Comparison of ENCODE assay signal across 8 cellular contexts in the genomic region with DNA sequence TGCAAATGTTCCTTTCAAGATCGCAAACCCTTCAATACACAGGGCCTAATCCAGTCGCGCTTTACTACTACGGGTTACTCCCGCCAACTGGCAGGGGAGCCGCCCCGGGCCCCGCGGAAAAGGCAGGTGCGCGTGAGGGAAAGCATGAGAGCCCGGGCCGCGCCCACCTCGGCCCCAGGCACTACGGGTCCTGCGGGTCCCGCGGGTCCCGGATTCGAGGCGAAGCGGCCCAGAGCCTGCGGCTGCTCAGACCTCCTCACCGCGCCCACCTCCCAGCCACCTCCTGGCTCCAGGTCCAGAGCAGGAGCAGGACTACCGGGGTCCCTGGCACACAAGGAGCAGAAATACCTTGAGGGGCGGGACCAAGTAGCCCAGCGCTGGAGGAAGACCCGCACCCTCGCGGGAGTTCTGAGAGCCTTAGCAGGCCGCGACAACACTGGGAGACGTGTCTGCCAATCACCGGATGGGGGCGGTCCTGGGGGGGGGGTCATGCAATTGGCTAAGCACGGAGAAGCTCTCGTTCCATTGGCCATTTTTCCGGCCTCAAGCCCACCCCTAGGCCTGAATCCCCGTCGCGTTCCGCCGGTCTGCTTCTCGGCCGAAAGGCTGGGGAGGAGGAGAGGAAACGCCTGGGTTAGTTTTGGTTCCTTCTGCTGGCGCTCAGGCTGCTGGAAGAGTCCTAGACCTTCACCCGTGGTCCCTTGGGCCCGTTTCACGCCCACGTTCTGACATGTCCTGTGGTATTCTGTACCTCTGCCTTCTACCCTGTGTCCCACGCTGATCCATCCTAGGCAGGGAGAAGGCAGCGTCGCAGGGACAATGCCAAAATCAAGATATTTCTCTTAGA. TPM values are rescaled to one million over a fixed set of nuclear protein-coding genes. Genes with fewer than 3 reads are reported as not detected.
DNase-seq lines count a peak whose midpoint lies in the region; ATAC-seq and TF ChIP-seq lines count a peak whose summit lies in the region.

No MANE protein-coding gene starts in this region.

- intact Hi-C loops in left lung (cut with DNase I): no loop called here

- peaks cover 0 to 10% of the 10 kb centered on the region in 2 donors for H3K36me3 ChIP-seq in left lung

- DNase-seq in AML-193 (lab: John Stamatoyannopoulos, UW) (peak; percentile 68 to 75), NCI-H524 (lab: John Stamatoyannopoulos, UW) (peak; percentile 93 to 95), dermis blood vessel endothelial cell (peak; percentile 99), left lung (peak; percentile 93)
- peak; percentile 74 to 88 for DNase-seq in activated CD4-positive, alpha-beta T cell treated with anti-CD3 and anti-CD28 coated beads, Interleukin-2, amount 50 U/mL, for 24 hours (ENCODE audit: low read depth in 1 of 2, low spot score in 1 of 2)
- peak; percentile 86 for DNase-seq in stimulated activated CD4-positive, alpha-beta T cell treated with anti-CD3 and anti-CD28 coated beads, Interleukin-2, amount 100 ng/mL, for 4 hours (ENCODE audit: low read depth)

- H3K4me1 ChIP-seq in left lung: peaks cover 0 to 6% of the 10 kb centered on the region in 2 donors

- ATAC-seq in HG03432 (IDR thresholded peaks at IDR 0.05; ENCODE audit: unreplicated experiment): peak; percentile 96
- peak; percentile 99 for ATAC-seq in left lung

- TF ChIP-seq CTCF in left lung (IDR thresholded peaks at IDR 0.05): no peak

- H3K9me3 ChIP-seq in left lung: no peaks in the 10 kb centered on the region

- H3K27ac ChIP-seq in left lung: peak overlapping the region; percentile 88

- peak overlapping the region; percentile 66 to 75 for H3K4me3 ChIP-seq in left lung

- peak; percentile 93 for TF ChIP-seq POLR2A in GM19099 (IDR thresholded peaks at IDR 0.05; ENCODE audit: extremely low read depth, insufficient read length, low read depth)

- H3K27me3 ChIP-seq in left lung: no peaks in the 10 kb centered on the region

RNA-seq across cellular contexts. Expression of a gene that starts 29.0 kb away (rescaled TPM):
- total RNA-seq in dermis blood vessel endothelial cell (under 0.01 and 0.14 TPM in 2 replicates), left lung (1 to 10 TPM; 2.0 to 3.0 TPM)

Comparison
In these comparisons a context has a peak if more than half of its experiments do, and no peak if none do; other contexts are left out.
1. Peak in every context shown above with its lines: DNase-seq, ATAC-seq, H3K4me3 ChIP-seq and H3K27ac ChIP-seq.